Comparison of ENCODE assay signal across 12 cellular contexts in the genomic region with DNA sequence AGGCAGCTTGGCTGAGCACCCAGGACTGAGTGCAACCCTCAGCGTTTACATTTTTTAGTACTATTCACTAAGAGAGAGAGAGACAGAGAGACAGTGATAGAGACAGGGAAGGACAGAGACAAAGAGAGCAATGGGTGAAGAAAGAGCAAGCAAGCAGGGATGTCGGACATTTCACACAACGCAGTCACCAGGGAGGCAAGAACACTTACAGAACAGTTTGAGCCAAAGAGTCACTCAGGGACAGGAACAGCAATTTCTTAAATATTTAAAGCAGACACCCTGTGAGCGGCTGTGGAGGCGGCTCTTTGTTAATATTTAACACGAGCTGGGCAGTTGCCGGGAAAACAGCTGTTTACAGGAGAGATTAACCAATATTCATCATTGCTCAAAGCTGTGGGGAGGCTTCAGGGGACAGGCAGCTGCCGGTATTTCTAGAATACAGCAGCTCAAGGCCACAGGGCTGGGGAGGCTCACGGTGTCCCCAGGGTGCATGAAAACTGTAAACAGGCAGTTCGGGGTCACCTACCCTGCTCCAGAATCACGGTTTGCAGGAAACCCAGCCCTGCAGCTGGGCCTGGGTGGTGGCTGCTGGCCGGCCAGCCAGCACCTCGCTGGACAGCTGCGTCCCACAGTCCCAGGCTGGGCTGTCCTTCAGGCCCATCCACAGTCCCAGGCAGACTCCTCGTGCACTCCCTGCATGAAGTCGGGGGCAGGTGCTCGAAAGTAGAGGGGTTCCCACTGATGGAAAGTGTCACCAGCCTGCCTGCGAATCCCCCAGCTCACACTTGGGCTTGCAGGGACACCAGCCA. TPM values are rescaled to one million over a fixed set of nuclear protein-coding genes. Genes with fewer than 3 reads are reported as not detected.
A peak's percentile ranks its signal among the peaks of the same experiment; 100 is the strongest.
DNase-seq lines count a peak whose midpoint lies in the region; ATAC-seq, FAIRE-seq and TF ChIP-seq lines count a peak whose summit lies in the region.
"Had no signal": no experiment of that assay in that cellular context is flagged by ENCODE, and none has a peak within 500 bp of the region (broad histone marks: within the 10 kb centered on the region; RNA-seq: fewer than 3 reads in every experiment).

No MANE protein-coding gene starts in this region.

- peaks cover 7 to 41% of the 10 kb centered on the region in 2 donors for H3K27me3 Mint-ChIP-seq in CD8-positive, alpha-beta memory T cell

- no peak for TF ChIP-seq POLR2A in gastrocnemius medialis (IDR thresholded peaks at IDR 0.05)

- peak; percentile 64 for ATAC-seq in GM19324 (IDR thresholded peaks at IDR 0.05; ENCODE audit: low FRiP score, unreplicated experiment)
- peak; percentile 18; the same call in 1 of the 2 replicates for ATAC-seq in Panc1
- peak; percentile 72 to 79 for ATAC-seq in gastrocnemius medialis
- ATAC-seq in HG02642 (IDR thresholded peaks at IDR 0.05; ENCODE audit: poor library complexity, unreplicated experiment), result no peak
- ATAC-seq: SK-N-SH treated with all-trans-retinoic acid at 6 μM for 48 hours had no signal

- no peak overlapping the region for H3K4me3 Mint-ChIP-seq in CD8-positive, alpha-beta memory T cell
- H3K4me3 Mint-ChIP-seq: immature natural killer cell had no signal

- H3K4me3 ChIP-seq in Panc1 (ENCODE audit: low read depth in 2 of 2, low read length in 2 of 2), result no peak overlapping the region
- H3K4me3 ChIP-seq in kidney (ENCODE audit: low read length in 2 of 2), result no peak overlapping the region
- no peak overlapping the region for H3K4me3 ChIP-seq in gastrocnemius medialis
- no peak overlapping the region for H3K4me3 ChIP-seq in CD8-positive, alpha-beta memory T cell (ENCODE audit: low read length)

- H3K9me3 ChIP-seq in Panc1 (ENCODE audit: control insufficient read depth, insufficient read depth, low read depth, low read length) (no peaks in the 10 kb centered on the region), kidney (ENCODE audit: control insufficient read depth in 1 of 2, low read length in 2 of 2) (no peaks in the 10 kb centered on the region), gastrocnemius medialis (no peaks in the 10 kb centered on the region)
- no peaks in the 10 kb centered on the region for H3K9me3 ChIP-seq in CD8-positive, alpha-beta memory T cell (ENCODE audit: low read length)

- BruUV-seq in Panc1 (replicated peaks; lab: Mats Ljungman, UMichigan), result no TSS peak

- intact Hi-C loops in Panc1 (cut with micrococcal nuclease; ENCODE audit: unreplicated experiment), result no loop called here
- intact Hi-C loops in kidney (cut with DNase I), result no loop called here
- intact Hi-C loops in gastrocnemius medialis (cut with DNase I; ENCODE audit: low total_unique reads), result no loop called here

- no peaks in the 10 kb centered on the region for H3K4me1 Mint-ChIP-seq in CD8-positive, alpha-beta memory T cell

- FAIRE-seq in kidney (lab: Jason Lieb, UNC), result no peak
- FAIRE-seq: GM19239 had no signal

- CTCF ChIA-PET in Panc1 (lab: Charles Lee), result no interaction called here
- CTCF ChIA-PET in CD8-positive, alpha-beta memory T cell (lab: Charles Lee), result no interaction called here

- H3K27ac ChIP-seq in Panc1 (ENCODE audit: low read length) (no peak overlapping the region), kidney (ENCODE audit: low read depth in 2 of 2, low read length in 2 of 2) (peak overlapping the region; percentile 34 to 69), gastrocnemius medialis (peak overlapping the region in 1 of 4 donors; percentile 3)
- H3K27ac ChIP-seq in CD8-positive, alpha-beta memory T cell (ENCODE audit: low read depth, low read length), result no peak overlapping the region

- POLR2A ChIA-PET in Panc1 (lab: Charles Lee), result no interaction called here
- POLR2A ChIA-PET in CD8-positive, alpha-beta memory T cell (lab: Charles Lee), result no interaction called here

- H3K36me3 ChIP-seq in Panc1 (ENCODE audit: control insufficient read depth, insufficient read depth, low read length) (no peaks in the 10 kb centered on the region), kidney (ENCODE audit: control insufficient read depth in 1 of 2, insufficient read depth in 2 of 2, low read length in 2 of 2) (no peaks in the 10 kb centered on the region), gastrocnemius medialis (no peaks in the 10 kb centered on the region)
- H3K36me3 ChIP-seq in CD8-positive, alpha-beta memory T cell (ENCODE audit: insufficient read depth, low read length), result no peaks in the 10 kb centered on the region

- DNase-seq in Panc1 (ENCODE audit: low read depth, low spot score) (no peak), kidney (peak; percentile 83), gastrocnemius medialis (peak; percentile 37 to 76), NCI-H524 treated with DMSO at 0.1 percent for 48 hours (lab: John Stamatoyannopoulos, UW) (no peak)
- no peak for DNase-seq in CD8-positive, alpha-beta memory T cell
- DNase-seq in activated CD4-positive, alpha-beta T cell treated with anti-CD3 and anti-CD28 coated beads for 48 hours, result no peak
- DNase-seq: immature natural killer cell, NCI-H1694 had no signal

- H3K4me1 ChIP-seq in Panc1 (ENCODE audit: control insufficient read depth, insufficient read depth, low read length), result no peaks in the 10 kb centered on the region
- peaks cover 16 to 20% of the 10 kb centered on the region in 2 donors for H3K4me1 ChIP-seq in kidney (ENCODE audit: control insufficient read depth in 1 of 2, insufficient read depth in 1 of 2, low read depth in 1 of 2, low read length in 2 of 2)
- H3K4me1 ChIP-seq in gastrocnemius medialis, result peaks cover 9 to 13% of the 10 kb centered on the region in 2 donors
- H3K4me1 ChIP-seq in CD8-positive, alpha-beta memory T cell (ENCODE audit: insufficient read depth, low read length), result no peaks in the 10 kb centered on the region

- H3K36me3 Mint-ChIP-seq in CD8-positive, alpha-beta memory T cell, result no peaks in the 10 kb centered on the region
- H3K36me3 Mint-ChIP-seq: immature natural killer cell had no signal

- H3K27me3 ChIP-seq in Panc1 (ENCODE audit: control insufficient read depth, insufficient read depth, low read length), result no peaks in the 10 kb centered on the region
- H3K27me3 ChIP-seq in gastrocnemius medialis, result no peaks in the 10 kb centered on the region
- H3K27me3 ChIP-seq in CD8-positive, alpha-beta memory T cell (ENCODE audit: insufficient read depth, low read length, poor library complexity, severe bottlenecking), result no peaks in the 10 kb centered on the region

- H3K9me3 Mint-ChIP-seq in CD8-positive, alpha-beta memory T cell, result no peaks in the 10 kb centered on the region

- H3K27ac Mint-ChIP-seq in CD8-positive, alpha-beta memory T cell, result no peak overlapping the region
- H3K27ac Mint-ChIP-seq: immature natural killer cell had no signal

- TF ChIP-seq CTCF in Panc1 (IDR thresholded peaks at IDR 0.05) (no peak), kidney (IDR thresholded peaks at IDR 0.05; ENCODE audit: borderline replicate concordance, extremely low read depth, insufficient read depth) (no peak), gastrocnemius medialis (IDR thresholded peaks at IDR 0.05 in 4 of 5, conservative IDR thresholded peaks at IDR 0.05 in 1 of 5) (no peak)

- in situ Hi-C loops in Panc1 (cut with HindIII; ENCODE audit: low pct_unique_long_range_greater_than_20kb, low sequenced_read_pairs), result no loop called here
- in situ Hi-C loops in gastrocnemius medialis (cut with MboI; ENCODE audit: low sequenced_read_pairs in 4 of 4), result no loop called here

- peak overlapping the region in 1 of 2 donors; percentile 11 for H3K9ac ChIP-seq in kidney (ENCODE audit: low read length in 2 of 2)

RNA-seq across cellular contexts. Expression of a gene that starts 38.8 kb away (rescaled TPM):
- total RNA-seq in Panc1 (2021; ENCODE audit: unreplicated experiment) (10.6 TPM), kidney (7.3 TPM), gastrocnemius medialis (10 to 100 TPM; 12.8 to 46.0 (median 23.6) TPM)
- polyA plus RNA-seq in Panc1 (2012; ENCODE audit: insufficient read length), result 18.4 TPM
- 3.8 TPM for polyA plus RNA-seq in kidney (ENCODE audit: insufficient read depth, low read depth, low replicate concordance)
- under 1 TPM; 0.74 to 0.95 TPM for total RNA-seq in CD8-positive, alpha-beta memory T cell
- polyA plus RNA-seq in CD8-positive, alpha-beta memory T cell, result 1.7 TPM

Comparison
In these comparisons a context has a peak if more than half of its experiments do, and no peak if none do; other contexts are left out.
1. DNase-seq: peak in kidney (single experiment) and gastrocnemius medialis (2 of 2); none in Panc1 (single experiment), CD8-positive, alpha-beta memory T cell (0 of 5), NCI-H524 treated with DMSO at 0.1 percent for 48 hours (single experiment) and activated CD4-positive, alpha-beta T cell treated with anti-CD3 and anti-CD28 coated beads for 48 hours (single experiment).
2. H3K27ac ChIP-seq: peak in kidney (2 of 2); none in Panc1 (single experiment) and CD8-positive, alpha-beta memory T cell (single experiment).